1 cellular context compared by ENCODE assay signal in genomic region chr11:120381401-120381800, GRCh38.
TF ChIP-seq lines count a peak whose summit lies in the region.

No MANE protein-coding gene starts in this region.

TF ChIP-seq in HepG2, 621 proteins besides CTCF, POLR2A, EP300 and RAD21 (continued from another document):
- no peak for TF ChIP-seq ZNF407 (CRISPR knock-in tag; IDR thresholded peaks at IDR 0.05; ENCODE audit: not compliant biosample characterization)
- TF ChIP-seq CEBPB (IDR thresholded peaks at IDR 0.05; ENCODE audit: borderline replicate concordance, low read depth, low read length), result peak; percentile 36; the same call in 1 of the 2 replicates
- no peak for TF ChIP-seq ZNF740 (CRISPR knock-in tag; IDR thresholded peaks at IDR 0.05)
- TF ChIP-seq RORA (CRISPR knock-in tag; IDR thresholded peaks at IDR 0.05), result no peak
- TF ChIP-seq BATF2 (CRISPR knock-in tag; IDR thresholded peaks at IDR 0.05), result no peak
- no peak for TF ChIP-seq ZNF143 (CRISPR knock-in tag; IDR thresholded peaks at IDR 0.05)
- TF ChIP-seq HHEX (CRISPR knock-in tag; IDR thresholded peaks at IDR 0.05), result no peak
- TF ChIP-seq ELF3 (CRISPR knock-in tag; IDR thresholded peaks at IDR 0.05), result no peak
- no peak for TF ChIP-seq ATF1 (CRISPR knock-in tag; IDR thresholded peaks at IDR 0.05)
- peak; percentile 67 for TF ChIP-seq CREB1 (IDR thresholded peaks at IDR 0.05)
- TF ChIP-seq CREB1 (CRISPR knock-in tag; IDR thresholded peaks at IDR 0.05), result no peak
- TF ChIP-seq ZNF121 (CRISPR knock-in tag; IDR thresholded peaks at IDR 0.05), result no peak
- no peak for TF ChIP-seq REL (CRISPR knock-in tag; conservative IDR thresholded peaks at IDR 0.05)
- no peak for TF ChIP-seq ZNF558 (CRISPR knock-in tag; IDR thresholded peaks at IDR 0.05; ENCODE audit: borderline replicate concordance)
- no peak for TF ChIP-seq ARHGAP35 (CRISPR knock-in tag; IDR thresholded peaks at IDR 0.05; ENCODE audit: borderline replicate concordance)
- TF ChIP-seq U2AF2 (IDR thresholded peaks at IDR 0.05; ENCODE audit: low read depth, low read length), result no peak
- no peak for TF ChIP-seq RFXAP (CRISPR knock-in tag; IDR thresholded peaks at IDR 0.05; ENCODE audit: borderline replicate concordance)
- no peak for TF ChIP-seq YY1 (IDR thresholded peaks at IDR 0.05; ENCODE audit: insufficient read depth, insufficient replicate concordance, low read depth, low read length)
- TF ChIP-seq CREB3 (CRISPR knock-in tag; IDR thresholded peaks at IDR 0.05), result no peak
- no peak for TF ChIP-seq PHF5A (CRISPR knock-in tag; IDR thresholded peaks at IDR 0.05; ENCODE audit: low read depth, unreplicated experiment)
- TF ChIP-seq ZNF318 (CRISPR knock-in tag; IDR thresholded peaks at IDR 0.05), result no peak
- TF ChIP-seq DMAP1 (CRISPR knock-in tag; IDR thresholded peaks at IDR 0.05), result no peak
- no peak for TF ChIP-seq ZFP36L1 (CRISPR knock-in tag; IDR thresholded peaks at IDR 0.05)
- no peak for TF ChIP-seq ZNF598 (CRISPR knock-in tag; IDR thresholded peaks at IDR 0.05; ENCODE audit: borderline replicate concordance)
- TF ChIP-seq ZNF841 (CRISPR knock-in tag; IDR thresholded peaks at IDR 0.05; ENCODE audit: borderline replicate concordance), result no peak
- no peak for TF ChIP-seq ZNF333 (CRISPR knock-in tag; IDR thresholded peaks at IDR 0.05; ENCODE audit: borderline replicate concordance)
- TF ChIP-seq GABPB1 (CRISPR knock-in tag; IDR thresholded peaks at IDR 0.05), result no peak
- TF ChIP-seq SMYD3 (CRISPR knock-in tag; IDR thresholded peaks at IDR 0.05), result no peak
- no peak for TF ChIP-seq ZNF704 (CRISPR knock-in tag; IDR thresholded peaks at IDR 0.05; ENCODE audit: borderline replicate concordance)
- no peak for TF ChIP-seq ZNF296 (CRISPR knock-in tag; conservative IDR thresholded peaks at IDR 0.05)
- no peak for TF ChIP-seq HNRNPH1 (optimal IDR thresholded peaks at IDR 0.05; ENCODE audit: low read depth, low read length)
TF ChIP-seq in HepG2: peak in this region for 7.
